ENCODE assay signal across 20 cellular contexts in the genomic region with DNA sequence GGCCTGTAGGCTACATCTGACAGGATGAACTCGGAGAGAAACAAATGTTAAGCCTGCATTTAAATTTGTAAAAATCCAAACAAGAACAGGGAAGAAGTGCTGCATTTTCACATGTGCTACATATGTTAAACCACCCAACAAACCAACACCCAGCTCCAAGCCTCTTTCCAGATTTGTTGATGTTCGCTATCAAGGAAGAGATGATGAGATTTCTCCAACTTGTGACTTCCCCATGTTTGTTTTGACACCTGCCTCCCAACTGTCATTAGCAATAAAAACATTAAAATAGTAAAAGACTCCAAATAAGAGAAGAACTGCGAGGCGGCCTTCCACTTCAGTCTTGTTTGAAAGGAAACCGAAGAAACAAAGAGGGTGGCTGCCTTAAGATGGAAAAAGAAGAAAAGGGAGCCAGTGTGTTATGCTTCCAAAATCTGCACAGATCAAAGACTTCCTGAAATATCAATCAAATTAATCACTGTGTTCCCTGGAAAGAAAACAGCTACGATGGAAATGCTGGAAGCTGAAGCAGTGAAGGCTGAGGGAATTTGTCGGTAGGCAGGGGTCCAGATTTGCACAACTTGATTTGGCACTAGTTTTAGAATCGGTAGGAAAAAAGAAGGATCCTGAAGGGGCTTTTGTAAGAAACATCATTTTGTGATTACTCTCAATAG. TPM values are rescaled to one million over a fixed set of nuclear protein-coding genes. Genes with fewer than 3 reads are reported as not detected.
A peak's percentile ranks its signal among the peaks of the same experiment; 100 is the strongest.
DNase-seq lines count a peak whose midpoint lies in the region; ATAC-seq, FAIRE-seq and TF ChIP-seq lines count a peak whose summit lies in the region.
"Had no signal": no experiment of that assay in that cellular context is flagged by ENCODE, and none has a peak within 500 bp of the region (broad histone marks: within the 10 kb centered on the region; RNA-seq: fewer than 3 reads in every experiment).

No MANE protein-coding gene starts in this region.

- H2AFZ ChIP-seq in fibroblast of lung (ENCODE audit: low read length) (no peak overlapping the region), neuronal stem cell (ENCODE audit: low read length) (no peak overlapping the region)
- H2AFZ ChIP-seq: PC-9 had no signal

- no peaks in the 10 kb centered on the region for H3K27me3 ChIP-seq in fibroblast of lung (ENCODE audit: control insufficient read depth, insufficient read depth, low read length)
- H3K27me3 ChIP-seq in neuronal stem cell (ENCODE audit: control insufficient read depth in 3 of 3, insufficient read depth in 3 of 3, low read depth in 1 of 3, low read length in 3 of 3): no peaks in the 10 kb centered on the region
- H3K27me3 ChIP-seq: SJSA1 had no signal

- FAIRE-seq in kidney (lab: Jason Lieb, UNC): no peak
- FAIRE-seq: HepG2 had no signal

- H4K20me1 ChIP-seq in fibroblast of lung (ENCODE audit: control insufficient read depth, extremely low read depth, insufficient read depth, low read length): no peaks in the 10 kb centered on the region

- H3K4me1 ChIP-seq in fibroblast of lung (ENCODE audit: control insufficient read depth, extremely low read depth, insufficient read depth, low read length) (no peaks in the 10 kb centered on the region), neuronal stem cell (ENCODE audit: control insufficient read depth in 2 of 2, insufficient read depth in 1 of 2, low read depth in 1 of 2, low read length in 2 of 2) (no peaks in the 10 kb centered on the region), kidney (ENCODE audit: control insufficient read depth in 1 of 2, insufficient read depth in 1 of 2, low read depth in 1 of 2, low read length in 2 of 2) (no peaks in the 10 kb centered on the region)

- H3K14ac ChIP-seq in neuronal stem cell (ENCODE audit: low read length): no peak overlapping the region

- intact Hi-C loops in kidney (cut with DNase I): no loop called here

- H3K9ac ChIP-seq in fibroblast of lung (ENCODE audit: insufficient read depth, low read length) (no peak overlapping the region), neuronal stem cell (ENCODE audit: low read depth, low read length, poor library complexity) (no peak overlapping the region), kidney (ENCODE audit: low read length in 2 of 2) (no peak overlapping the region)
- H3K9ac ChIP-seq: KMS-11 had no signal

- H3K4me3 ChIP-seq in fibroblast of lung (replicated peaks in 1 of 4; ENCODE audit: control extremely low read depth in 1 of 4, insufficient read depth in 1 of 4, low read depth in 3 of 4, low read length in 4 of 4) (no peak overlapping the region), neuronal stem cell (ENCODE audit: low read length in 2 of 2) (no peak overlapping the region), kidney (ENCODE audit: low read length in 2 of 2) (no peak overlapping the region)
- H3K4me3 ChIP-seq: PC-9, SJSA1 had no signal

- H4K91ac ChIP-seq in neuronal stem cell (ENCODE audit: low read depth, low read length, poor library complexity): no peak overlapping the region

- H2AK5ac ChIP-seq in neuronal stem cell (ENCODE audit: low read depth, low read length): no peak overlapping the region

- H3K36me3 ChIP-seq in fibroblast of lung (ENCODE audit: control insufficient read depth, insufficient read depth, low read length) (no peaks in the 10 kb centered on the region), neuronal stem cell (replicated peaks in 1 of 2; ENCODE audit: control insufficient read depth in 2 of 2, insufficient read depth in 2 of 2, low read length in 2 of 2) (peaks cover 0 to 33% of the 10 kb centered on the region in 2 donors), kidney (ENCODE audit: control insufficient read depth in 1 of 2, insufficient read depth in 2 of 2, low read length in 2 of 2) (peaks cover 2 to 4% of the 10 kb centered on the region in 2 donors)

- H3K4ac ChIP-seq in neuronal stem cell (ENCODE audit: low read length): no peak overlapping the region

- no peak overlapping the region for H3K23ac ChIP-seq in neuronal stem cell (ENCODE audit: low read depth, low read length, poor library complexity)

- H2BK5ac ChIP-seq in neuronal stem cell (ENCODE audit: low read length): no peak overlapping the region

- H2BK15ac ChIP-seq in neuronal stem cell (ENCODE audit: low read length): no peak overlapping the region

- H3K18ac ChIP-seq in neuronal stem cell (ENCODE audit: low read length): no peak overlapping the region

- no CpG with 5 or more reads among the region's 8 CpGs for WGBS in neuronal stem cell (ENCODE audit: extremely low coverage in 2 of 2, insufficient read length in 2 of 2, insufficient replicate concordance in 1 of 2), 2 donors

- peak; percentile 22 for DNase-seq in NOMO-1 treated with DMSO at 0.1 percent for 48 hours (lab: John Stamatoyannopoulos, UW; ENCODE audit: unreplicated experiment)
- DNase-seq in NOMO-1 treated with dmso at 0.1 percent for 144 hours (lab: John Stamatoyannopoulos, UW; ENCODE audit: unreplicated experiment): no peak
- DNase-seq in fibroblast of lung (ENCODE audit: low read depth in 2 of 2): peak in 1 of 2 donors; percentile 18
- DNase-seq in neuronal stem cell (ENCODE audit: low spot score): no peak
- no peak for DNase-seq in kidney
- DNase-seq: 8988T; CD4-positive, alpha-beta memory T cell; DMS79; NCI-H1092; NCI-H146; NCI-H2081; NCI-H748 treated with DMSO at 0.1 percent for 48 hours; PC-9 had no signal

- ATAC-seq in HG03521 (IDR thresholded peaks at IDR 0.05; ENCODE audit: unreplicated experiment) (no peak), HG02938 (IDR thresholded peaks at IDR 0.05; ENCODE audit: unreplicated experiment) (no peak)
- ATAC-seq: HCT116, HepG2 had no signal

- no peak overlapping the region for H3K27ac ChIP-seq in fibroblast of lung (ENCODE audit: insufficient read depth, low read length)
- H3K27ac ChIP-seq in neuronal stem cell (replicated peaks; ENCODE audit: low read length): no peak overlapping the region
- H3K27ac ChIP-seq in kidney (ENCODE audit: low read depth in 2 of 2, low read length in 2 of 2): no peak overlapping the region
- H3K27ac ChIP-seq: KMS-11, PC-9, SJSA1 had no signal

- peak overlapping the region; percentile 35 for H3K4me2 ChIP-seq in fibroblast of lung (ENCODE audit: extremely low read depth, insufficient read depth, low read length)
- H3K4me2 ChIP-seq in neuronal stem cell (ENCODE audit: insufficient read depth, low read length, poor library complexity, severe bottlenecking): no peak overlapping the region
- H3K4me2 ChIP-seq: KMS-11, PC-9 had no signal

- H3K79me2 ChIP-seq in fibroblast of lung (ENCODE audit: control insufficient read depth, insufficient read depth, low read length): no peaks in the 10 kb centered on the region

- H3K9me3 Mint-ChIP-seq in nephron: no peaks in the 10 kb centered on the region
- H3K9me3 Mint-ChIP-seq: CD4-positive, alpha-beta memory T cell had no signal

- H3K9me3 ChIP-seq in fibroblast of lung (ENCODE audit: control insufficient read depth, insufficient read depth, low read depth, low read length) (no peaks in the 10 kb centered on the region), neuronal stem cell (replicated peaks in 1 of 2; ENCODE audit: control insufficient read depth in 2 of 2, insufficient read depth in 1 of 2, low read depth in 1 of 2, low read length in 2 of 2) (no peaks in the 10 kb centered on the region), kidney (ENCODE audit: control insufficient read depth in 1 of 2, low read length in 2 of 2) (no peaks in the 10 kb centered on the region)
- H3K9me3 ChIP-seq: SJSA1 had no signal

- TF ChIP-seq CTCF in fibroblast of lung (conservative IDR thresholded peaks at IDR 0.05 in 1 of 2, IDR thresholded peaks at IDR 0.05 in 1 of 2; ENCODE audit: low read depth in 1 of 2, low read length in 2 of 2) (no peak), nephron (IDR thresholded peaks at IDR 0.05; ENCODE audit: unreplicated experiment in 3 of 3) (no peak), kidney (IDR thresholded peaks at IDR 0.05; ENCODE audit: borderline replicate concordance, extremely low read depth, insufficient read depth) (no peak)

- no peak overlapping the region for H2BK12ac ChIP-seq in neuronal stem cell (ENCODE audit: low read length)

- peaks cover 45% of the 10 kb centered on the region for H3K4me1 Mint-ChIP-seq in nephron
- H3K4me1 Mint-ChIP-seq: CD4-positive, alpha-beta memory T cell had no signal

- H4K8ac ChIP-seq in neuronal stem cell (ENCODE audit: low read depth, low read length): no peak overlapping the region

- H2BK120ac ChIP-seq in neuronal stem cell (ENCODE audit: low read depth, low read length): no peak overlapping the region

- H3K79me1 ChIP-seq in neuronal stem cell (ENCODE audit: low read depth, low read length): no peaks in the 10 kb centered on the region

- no peaks in the 10 kb centered on the region for H3K27me3 Mint-ChIP-seq in nephron (ENCODE audit: low read depth)
- H3K27me3 Mint-ChIP-seq: CD4-positive, alpha-beta memory T cell had no signal

- H3K27ac Mint-ChIP-seq in nephron: peak overlapping the region; percentile 82 to 96 (median 84)

- H3K4me3 Mint-ChIP-seq in nephron: peak overlapping the region in 2 of 3 experiments; percentile 6 to 20
- H3K4me3 Mint-ChIP-seq: CD4-positive, alpha-beta memory T cell had no signal

- H3K36me3 Mint-ChIP-seq in nephron (ENCODE audit: low read depth): peaks cover 38% of the 10 kb centered on the region

RNA-seq across cellular contexts. Expression of gene GGACT, which starts 14.0 kb away (rescaled TPM):
- total RNA-seq in fibroblast of lung (3.6 and 6.6 TPM in 2 replicates), kidney (9.3 TPM)
- polyA plus RNA-seq in fibroblast of lung (2.0 and 2.6 TPM in 2 replicates), kidney (ENCODE audit: insufficient read depth, low read depth, low replicate concordance) (15.6 TPM)
- polyA plus RNA-seq in fibroblast of lung (2012): 3.9 and 5.5 TPM in 2 replicates
- 1.0 TPM in 1 of 2 replicates, not detected in the other for polyA minus RNA-seq in fibroblast of lung (ENCODE audit: low replicate concordance)
- 3.7 TPM for polyA plus RNA-seq in neuronal stem cell (2013, experiment 1 of 2)
- 3.4 TPM for polyA plus RNA-seq in neuronal stem cell (2013, experiment 2 of 2)
